8 cellular contexts compared by ENCODE assay signal in the genomic region with DNA sequence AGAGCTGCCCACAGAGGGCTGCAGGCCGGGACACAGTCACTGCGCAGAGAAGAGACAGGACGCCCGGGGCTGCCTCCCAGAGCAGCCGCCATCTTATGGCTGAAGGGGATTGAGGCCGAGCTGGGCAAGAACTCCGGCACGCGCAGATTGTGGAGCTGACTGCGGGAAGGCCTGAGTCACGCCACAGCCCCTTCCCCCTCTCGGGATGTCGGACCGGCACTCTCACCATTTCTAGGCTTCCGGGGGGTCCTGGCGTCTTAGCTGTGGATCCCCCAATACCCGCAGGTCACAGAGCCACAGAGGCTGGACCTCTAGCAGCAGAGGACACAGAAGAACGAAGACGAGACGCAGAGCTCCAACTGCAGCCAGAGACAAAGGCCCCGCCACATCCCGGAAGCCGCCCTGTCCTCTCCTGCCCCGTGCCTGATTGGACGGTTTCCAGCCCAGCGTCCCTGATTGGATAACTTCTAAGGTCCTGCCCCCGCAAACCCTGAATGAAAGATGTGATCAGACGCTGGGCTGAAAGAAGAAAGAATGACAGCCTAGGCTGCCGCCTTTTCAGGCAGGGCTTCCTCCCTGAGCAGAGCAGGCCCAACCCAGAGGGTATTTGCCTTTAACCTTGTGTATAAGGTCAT. TPM values are rescaled to one million over a fixed set of nuclear protein-coding genes. Genes with fewer than 3 reads are reported as not detected.
DNase-seq lines count a peak whose midpoint lies in the region; TF ChIP-seq lines count a peak whose summit lies in the region.

A gene (minus strand): TSS at position 373 of the 635 bp plus-strand sequence. CDS start 144 bp downstream, at position 229.

- H3K9ac ChIP-seq in HUES64 (ENCODE audit: low read depth, low read length), result peak within 1 kb of the TSS; percentile 92

- DNase-seq in CMK (ENCODE audit: low read depth) (peak; percentile 78), GM20000 (ENCODE audit: low spot score) (peak; percentile 81), SJSA1 (ENCODE audit: low read depth in 1 of 2, low spot score in 2 of 2) (peak; percentile 67 to 79), germinal center (ENCODE audit: low spot score) (peak; percentile 91)

- H3K27ac ChIP-seq in HUES64 (ENCODE audit: low read depth, low read length) (peak within 1 kb of the TSS; percentile 98), SJSA1 (peak within 1 kb of the TSS; percentile 55), neutrophil (peak within 1 kb of the TSS; percentile 90)

- no peaks in the 10 kb centered on the region for H3K9me3 Mint-ChIP-seq in activated naive CD4-positive, alpha-beta T cell treated with anti-CD3 and anti-CD28 coated beads, Interleukin-2, amount 50 U/mL, for 24 hours

- peak within 1 kb of the TSS; percentile 99 for H3K27ac Mint-ChIP-seq in activated naive CD4-positive, alpha-beta T cell treated with anti-CD3 and anti-CD28 coated beads, Interleukin-2, amount 50 U/mL, for 24 hours

- H3K4me1 ChIP-seq in HUES64 (ENCODE audit: insufficient read depth, low read length) (peaks cover 9% of the 10 kb centered on the region), SJSA1 (replicated peaks) (no peaks in the 10 kb centered on the region), neutrophil (ENCODE audit: control insufficient read depth in 1 of 2, insufficient read depth in 1 of 2, low read depth in 1 of 2, low read length in 1 of 2) (peaks cover 48 to 49% of the 10 kb centered on the region in 2 experiments)

- peaks cover 27% of the 10 kb centered on the region for H3K4me1 Mint-ChIP-seq in activated naive CD4-positive, alpha-beta T cell treated with anti-CD3 and anti-CD28 coated beads, Interleukin-2, amount 50 U/mL, for 24 hours

- peak within 1 kb of the TSS; percentile 84 for H3K4me3 ChIP-seq in HUES64 (ENCODE audit: low read length)
- H3K4me3 ChIP-seq in SJSA1, result peak within 1 kb of the TSS; percentile 43
- peak within 1 kb of the TSS; percentile 68 to 75 for H3K4me3 ChIP-seq in neutrophil (ENCODE audit: low read depth in 1 of 2, low read length in 1 of 2)

- H3K36me3 ChIP-seq in HUES64 (ENCODE audit: insufficient read depth, low read length) (peaks cover 40% of the 10 kb centered on the region), SJSA1 (no peaks in the 10 kb centered on the region; the same call in 1 of the 2 replicates), neutrophil (no peaks in the 10 kb centered on the region)

- no peaks in the 10 kb centered on the region for H3K27me3 Mint-ChIP-seq in activated naive CD4-positive, alpha-beta T cell treated with anti-CD3 and anti-CD28 coated beads, Interleukin-2, amount 50 U/mL, for 24 hours

- peak within 1 kb of the TSS; percentile 99 for H3K4me3 Mint-ChIP-seq in activated naive CD4-positive, alpha-beta T cell treated with anti-CD3 and anti-CD28 coated beads, Interleukin-2, amount 50 U/mL, for 24 hours

- WGBS in HUES64, result under 1% methylated on average over 28 of the region's 29 CpGs

- H3K27me3 ChIP-seq in HUES64 (ENCODE audit: insufficient read depth, low read length) (no peaks in the 10 kb centered on the region), SJSA1 (replicated peaks) (no peaks in the 10 kb centered on the region), neutrophil (no peaks in the 10 kb centered on the region)

- no peaks in the 10 kb centered on the region; the same call in 1 of the 2 replicates for H3K9me3 ChIP-seq in HUES64 (ENCODE audit: insufficient read depth, low read depth, low read length)
- peaks cover 6% of the 10 kb centered on the region; the same call in 1 of the 2 replicates for H3K9me3 ChIP-seq in SJSA1 (replicated peaks)
- no peaks in the 10 kb centered on the region for H3K9me3 ChIP-seq in neutrophil

- peaks cover 14% of the 10 kb centered on the region for H3K36me3 Mint-ChIP-seq in activated naive CD4-positive, alpha-beta T cell treated with anti-CD3 and anti-CD28 coated beads, Interleukin-2, amount 50 U/mL, for 24 hours

- no peak for TF ChIP-seq CTCF in GM20000 (IDR thresholded peaks at IDR 0.05; ENCODE audit: extremely low read depth, missing control alignments)
- no peak for TF ChIP-seq CTCF in neutrophil (IDR thresholded peaks at IDR 0.05)
- TF ChIP-seq CTCF in subcutaneous adipose tissue (IDR thresholded peaks at IDR 0.05; ENCODE audit: low read depth), result no peak

RNA-seq across cellular contexts. Expression of the gene that starts here (rescaled TPM):
- polyA plus RNA-seq in HUES64 (2013, experiment 1 of 2), result 20.5 TPM
- polyA plus RNA-seq in HUES64 (2013, experiment 2 of 2), result 25.4 TPM
- 1.8 and 3.9 TPM in 2 replicates for total RNA-seq in SJSA1 (2014; rRNA removed; shearing (Covaris generic))
- 10 to 100 TPM; 16.7 to 28.6 (median 18.1) TPM for total RNA-seq in subcutaneous adipose tissue

Comparison
In these comparisons a context has a peak if more than half of its experiments do, and no peak if none do; other contexts are left out.
1. Peak in every context shown above with its lines: DNase-seq, H3K4me3 ChIP-seq and H3K27ac ChIP-seq.